13 cellular contexts compared by ENCODE assay signal in genomic region chr5:95759005-95759404, GRCh38. TPM values are rescaled to one million over a fixed set of nuclear protein-coding genes. Genes with fewer than 3 reads are reported as not detected.
DNase-seq lines count a peak whose midpoint lies in the region; ATAC-seq and TF ChIP-seq lines count a peak whose summit lies in the region.
"Had no signal": no experiment of that assay in that cellular context is flagged by ENCODE, and none has a peak within 500 bp of the region (broad histone marks: within the 10 kb centered on the region; RNA-seq: fewer than 3 reads in every experiment).

No MANE protein-coding gene starts in this region.

- POLR2A ChIA-PET in activated B cell treated with CpG ODN at 0.5 μM for 24 hours (lab: Charles Lee) = no interaction called here
- POLR2A ChIA-PET in WTC11 (lab: Charles Lee) = no interaction called here

- H3K27ac ChIP-seq in GM23338 (ENCODE audit: low read depth) (no peak overlapping the region), mesenchymal stem cell (ENCODE audit: low read length, poor library complexity, severe bottlenecking) (peak overlapping the region; percentile 83), spleen (peak overlapping the region in 5 of 8 donors; percentile 13 to 88 (median 84)), aorta (ENCODE audit: low read depth in 1 of 2, low read length in 2 of 2) (no peak overlapping the region), gastrocnemius medialis (no peak overlapping the region)

- H4K20me1 ChIP-seq in GM23338 (replicated peaks; ENCODE audit: insufficient read depth) = no peaks in the 10 kb centered on the region

- no peak overlapping the region for H3K4me3 ChIP-seq in GM23338
- H3K4me3 ChIP-seq in mesenchymal stem cell (ENCODE audit: insufficient read depth in 1 of 2, low read depth in 1 of 2, low read length in 2 of 2) = no peak overlapping the region
- no peak overlapping the region for H3K4me3 ChIP-seq in spleen
- no peak overlapping the region for H3K4me3 ChIP-seq in aorta (ENCODE audit: low read length in 2 of 2)
- no peak overlapping the region for H3K4me3 ChIP-seq in gastrocnemius medialis
- H3K4me3 ChIP-seq: MG63 had no signal

- H3K4me2 ChIP-seq in GM23338 (no peak overlapping the region), mesenchymal stem cell (ENCODE audit: low read length, poor library complexity, severe bottlenecking) (peak overlapping the region; percentile 2)

- H2AFZ ChIP-seq in GM23338 (no peak overlapping the region), mesenchymal stem cell (ENCODE audit: low read depth, low read length) (no peak overlapping the region)

- TF ChIP-seq POLR2A in spleen (IDR thresholded peaks at IDR 0.05) (no peak), gastrocnemius medialis (IDR thresholded peaks at IDR 0.05) (no peak)

- H3K23ac ChIP-seq in mesenchymal stem cell (ENCODE audit: low read length in 2 of 2) = peak overlapping the region in 1 of 2 experiments; percentile 80

- peak overlapping the region; percentile 35 for H4K8ac ChIP-seq in mesenchymal stem cell (ENCODE audit: low read length)

- H3K9me3 ChIP-seq in mesenchymal stem cell (ENCODE audit: control insufficient read depth, low read length) = no peaks in the 10 kb centered on the region
- H3K9me3 ChIP-seq in spleen = no peaks in the 10 kb centered on the region
- no peaks in the 10 kb centered on the region for H3K9me3 ChIP-seq in aorta (ENCODE audit: control insufficient read depth, low read length)
- H3K9me3 ChIP-seq in gastrocnemius medialis = no peaks in the 10 kb centered on the region
- H3K9me3 ChIP-seq: MG63 had no signal

- H3K4me1 Mint-ChIP-seq in GM23338 (no peaks in the 10 kb centered on the region), activated B cell treated with CpG ODN at 0.5 μM for 24 hours (peaks cover 42% of the 10 kb centered on the region), WTC11 (no peaks in the 10 kb centered on the region; the same call in 1 of the 2 replicates)

- peak overlapping the region; percentile 21 for H2BK5ac ChIP-seq in mesenchymal stem cell (ENCODE audit: low read depth, low read length, poor library complexity, severe bottlenecking)

- peak overlapping the region in 1 of 2 experiments; percentile 44 for H3K14ac ChIP-seq in mesenchymal stem cell (ENCODE audit: low read length in 2 of 2)

- 81% methylated on average over 8 of the region's 10 CpGs for WGBS in mesenchymal stem cell
- 91 to 96% (median 93%) methylated on average over 10 of the region's 10 CpGs for WGBS in spleen, 5 donors
- WGBS in aorta, 2 donors = 91 to 94% methylated on average over 10 of the region's 10 CpGs

- no peaks in the 10 kb centered on the region for H3K4me1 ChIP-seq in GM23338 (ENCODE audit: insufficient read depth)
- H3K4me1 ChIP-seq in mesenchymal stem cell (ENCODE audit: control insufficient read depth, insufficient read depth, low read depth, low read length) = peaks cover 19% of the 10 kb centered on the region
- H3K4me1 ChIP-seq in spleen = peaks cover 13 to 46% (median 44%) of the 10 kb centered on the region in 6 donors
- no peaks in the 10 kb centered on the region for H3K4me1 ChIP-seq in aorta (ENCODE audit: control insufficient read depth in 1 of 2, insufficient read depth in 2 of 2, low read length in 2 of 2)
- peaks cover 10% of the 10 kb centered on the region in 2 donors for H3K4me1 ChIP-seq in gastrocnemius medialis

- H3K79me1 ChIP-seq in mesenchymal stem cell (replicated peaks; ENCODE audit: low read length, poor library complexity, severe bottlenecking) = peaks cover 15% of the 10 kb centered on the region

- peak overlapping the region; percentile 14 to 61 for H2BK12ac ChIP-seq in mesenchymal stem cell (ENCODE audit: low read length in 2 of 2)

- H3K36me3 ChIP-seq in GM23338 (ENCODE audit: insufficient read depth) = no peaks in the 10 kb centered on the region
- H3K36me3 ChIP-seq in mesenchymal stem cell (ENCODE audit: control insufficient read depth in 1 of 2, insufficient read depth in 2 of 2, low read depth in 1 of 2, low read length in 2 of 2) = peaks cover 12 to 57% of the 10 kb centered on the region in 2 experiments
- peaks cover 0 to 36% (median 2%) of the 10 kb centered on the region in 6 donors for H3K36me3 ChIP-seq in spleen
- H3K36me3 ChIP-seq in aorta (ENCODE audit: control insufficient read depth in 1 of 2, insufficient read depth in 2 of 2, low read length in 1 of 2) = peaks cover 0 to 2% of the 10 kb centered on the region in 2 donors
- H3K36me3 ChIP-seq in gastrocnemius medialis = peaks cover 0 to 15% of the 10 kb centered on the region in 2 donors

- no peak for TF ChIP-seq CTCF in GM23338 (conservative IDR thresholded peaks at IDR 0.05; ENCODE audit: low read depth in 2 of 2)
- no peak for TF ChIP-seq CTCF in activated B cell treated with CpG ODN at 0.5 μM for 24 hours (IDR thresholded peaks at IDR 0.05)
- no peak for TF ChIP-seq CTCF in spleen (IDR thresholded peaks at IDR 0.05 in 8 of 11, conservative IDR thresholded peaks at IDR 0.05 in 3 of 11)
- no peak for TF ChIP-seq CTCF in gastrocnemius medialis (IDR thresholded peaks at IDR 0.05 in 4 of 5, conservative IDR thresholded peaks at IDR 0.05 in 1 of 5)
- no peak for TF ChIP-seq CTCF in WTC11 (IDR thresholded peaks at IDR 0.05)

- H3K27ac Mint-ChIP-seq in GM23338 (no peak overlapping the region), activated B cell treated with CpG ODN at 0.5 μM for 24 hours (peak overlapping the region; percentile 89), WTC11 (no peak overlapping the region)
- H3K27ac Mint-ChIP-seq: activated naive CD8-positive, alpha-beta T cell treated with anti-CD3 and anti-CD28 coated beads, Interleukin-2, amount 50 U/mL, for 24 hours; dendritic cell treated with granulocyte-macrophage colony-stimulating factor and Interleukin-4, amounts not matched to agents 40 ng/mL and 50 ng/mL, for 4 days had no signal

- H3K4me3 Mint-ChIP-seq in GM23338 = no peak overlapping the region
- no peak overlapping the region for H3K4me3 Mint-ChIP-seq in activated B cell treated with CpG ODN at 0.5 μM for 24 hours
- no peak overlapping the region for H3K4me3 Mint-ChIP-seq in WTC11
- H3K4me3 Mint-ChIP-seq: activated naive CD8-positive, alpha-beta T cell treated with anti-CD3 and anti-CD28 coated beads, Interleukin-2, amount 50 U/mL, for 24 hours; dendritic cell treated with granulocyte-macrophage colony-stimulating factor and Interleukin-4, amounts not matched to agents 40 ng/mL and 50 ng/mL, for 4 days had no signal

- no peaks in the 10 kb centered on the region for H3K9me3 Mint-ChIP-seq in GM23338
- H3K9me3 Mint-ChIP-seq in activated B cell treated with CpG ODN at 0.5 μM for 24 hours = no peaks in the 10 kb centered on the region
- H3K9me3 Mint-ChIP-seq in WTC11 = no peaks in the 10 kb centered on the region
- H3K9me3 Mint-ChIP-seq: activated naive CD8-positive, alpha-beta T cell treated with anti-CD3 and anti-CD28 coated beads, Interleukin-2, amount 50 U/mL, for 24 hours; CD8-positive, alpha-beta T cell; dendritic cell treated with granulocyte-macrophage colony-stimulating factor and Interleukin-4, amounts not matched to agents 40 ng/mL and 50 ng/mL, for 4 days had no signal

- H3K27me3 ChIP-seq in GM23338 (ENCODE audit: insufficient read depth) (no peaks in the 10 kb centered on the region), mesenchymal stem cell (ENCODE audit: control insufficient read depth in 1 of 2, insufficient read depth in 1 of 2, low read length in 2 of 2) (no peaks in the 10 kb centered on the region), spleen (replicated peaks in 1 of 7) (no peaks in the 10 kb centered on the region), aorta (ENCODE audit: control insufficient read depth in 1 of 2, insufficient read depth in 2 of 2, low read length in 1 of 2) (no peaks in the 10 kb centered on the region), gastrocnemius medialis (no peaks in the 10 kb centered on the region)
- H3K27me3 ChIP-seq: MG63 had no signal

- H3K36me3 Mint-ChIP-seq in GM23338 (ENCODE audit: low read depth) (no peaks in the 10 kb centered on the region), activated B cell treated with CpG ODN at 0.5 μM for 24 hours (ENCODE audit: low read depth) (no peaks in the 10 kb centered on the region), WTC11 (no peaks in the 10 kb centered on the region)
- H3K36me3 Mint-ChIP-seq: CD8-positive, alpha-beta T cell had no signal

- intact Hi-C loops in activated B cell treated with CpG ODN at 0.5 μM for 24 hours (cut with micrococcal nuclease) = no loop called here
- intact Hi-C loops in spleen (cut with DNase I; ENCODE audit: low total_unique reads) = no loop called here
- intact Hi-C loops in aorta (cut with DNase I) = no loop called here
- intact Hi-C loops in gastrocnemius medialis (cut with DNase I; ENCODE audit: low total_unique reads) = no loop called here

- H3K18ac ChIP-seq in mesenchymal stem cell (ENCODE audit: low read depth in 1 of 2, low read length in 2 of 2) = peak overlapping the region in 1 of 2 experiments; percentile 80

- DNase-seq in GM23338 (ENCODE audit: low spot score) (no peak), activated B cell treated with CpG ODN at 0.5 μM for 24 hours (no peak), mesenchymal stem cell (peak; percentile 15), spleen (no peak), aorta (no peak), NCI-H1930 (lab: John Stamatoyannopoulos, UW) (no peak), gastrocnemius medialis (no peak), WTC11 (ENCODE audit: low spot score) (no peak)
- DNase-seq: activated naive CD8-positive, alpha-beta T cell treated with anti-CD3 and anti-CD28 coated beads, Interleukin-2, amount 50 U/mL, for 24 hours; CD8-positive, alpha-beta T cell; MG63; stimulated activated naive CD8-positive, alpha-beta T cell treated with anti-CD3 and anti-CD28 coated beads, Interleukin-15, Interleukin-2, amounts not matched to agents 100 U/mL and 50 U/mL, for 24 hours had no signal

- H3K4ac ChIP-seq in mesenchymal stem cell (ENCODE audit: low read depth in 1 of 2, low read length in 2 of 2) = peak overlapping the region; percentile 9 to 22

- H3F3A ChIP-seq in GM23338 (replicated peaks; ENCODE audit: low read depth) = no peaks in the 10 kb centered on the region

- CTCF ChIA-PET in activated B cell treated with CpG ODN at 0.5 μM for 24 hours (lab: Charles Lee) (interaction anchor here (1.1 to 1.7 kb wide), 3 partner anchors 22 to 113 kb away, joined by 3 to 6 read pairs (median 6); partner anchors contain the start of genes RFESD and RHOBTB3), WTC11 (lab: Charles Lee) (no interaction called here)

- in situ Hi-C loops in gastrocnemius medialis (cut with MboI; ENCODE audit: low sequenced_read_pairs in 4 of 4) = no loop called here

- no peak overlapping the region for H3K9ac ChIP-seq in mesenchymal stem cell (ENCODE audit: low read length)

- H3K27me3 Mint-ChIP-seq in GM23338 (ENCODE audit: insufficient read depth, low read depth, poor library complexity) (no peaks in the 10 kb centered on the region), activated B cell treated with CpG ODN at 0.5 μM for 24 hours (no peaks in the 10 kb centered on the region), WTC11 (ENCODE audit: low read depth) (no peaks in the 10 kb centered on the region)
- H3K27me3 Mint-ChIP-seq: activated naive CD8-positive, alpha-beta T cell treated with anti-CD3 and anti-CD28 coated beads, Interleukin-2, amount 50 U/mL, for 24 hours; dendritic cell treated with granulocyte-macrophage colony-stimulating factor and Interleukin-4, amounts not matched to agents 40 ng/mL and 50 ng/mL, for 4 days had no signal

- ATAC-seq in GM23338 (0 out of 3 replicates have a peak, but pooled peaks have one; percentile 28), activated B cell treated with CpG ODN at 0.5 μM for 24 hours (ENCODE audit: low read depth) (no peak), aorta (ENCODE audit: low FRiP score) (no peak), gastrocnemius medialis (no peak), WTC11 (no peak)
- ATAC-seq: activated naive CD8-positive, alpha-beta T cell treated with anti-CD3 and anti-CD28 coated beads, Interleukin-2, amount 50 U/mL, for 24 hours; CD8-positive, alpha-beta T cell; stimulated activated naive CD8-positive, alpha-beta T cell treated with anti-CD3 and anti-CD28 coated beads, Interleukin-15, Interleukin-2, amounts not matched to agents 100 U/mL and 50 U/mL, for 24 hours had no signal

- no peak overlapping the region for H2BK15ac ChIP-seq in mesenchymal stem cell (ENCODE audit: low read depth, poor library complexity, severe bottlenecking)

- peak overlapping the region; percentile 96 for H2BK120ac ChIP-seq in mesenchymal stem cell (ENCODE audit: low read depth, low read length)

- peak overlapping the region; percentile 100 for H2AK5ac ChIP-seq in mesenchymal stem cell (ENCODE audit: low read length, severe bottlenecking)

- H4K91ac ChIP-seq in mesenchymal stem cell (ENCODE audit: low read length) = peak overlapping the region; percentile 82

- H3K79me2 ChIP-seq in GM23338 (replicated peaks; ENCODE audit: insufficient read depth) = no peaks in the 10 kb centered on the region

- no peaks in the 10 kb centered on the region for H3K9me2 ChIP-seq in GM23338 (ENCODE audit: insufficient read depth)

RNA-seq across cellular contexts. Expression of gene RHOBTB3, which starts 27.9 kb away (rescaled TPM):
- total RNA-seq in GM23338 (2014; rRNA removed; shearing (Covaris generic)) = 8.8 and 10.0 TPM in 2 replicates
- 13.4 and 15.7 TPM in 2 replicates for polyA plus RNA-seq in GM23338 (2016; fragmentation: Nextera tagmentation; extraction: Ambion mirVana)
- 3.3 and 5.0 TPM in 2 replicates for total RNA-seq in activated B cell treated with CpG ODN at 0.5 μM for 24 hours
- 279 TPM for polyA plus RNA-seq in mesenchymal stem cell (2013, experiment 1 of 2)
- 271 TPM for polyA plus RNA-seq in mesenchymal stem cell (2013, experiment 2 of 2)
- total RNA-seq in spleen = 10 to 100 TPM; 33.2 to 71.1 (median 43.5) TPM
- 1 to 10 TPM; 4.5 to 9.0 (median 5.2) TPM for polyA plus RNA-seq in spleen
- 10 to 100 TPM; 36.8 to 53.2 TPM for total RNA-seq in aorta
- polyA plus RNA-seq in aorta = 10 to 100 TPM; 11.8 to 13.4 TPM
- total RNA-seq in gastrocnemius medialis = 100 to 1,000 TPM in 1 of 4 donors, 10 to 100 TPM in 3; 40.1 to 134 (median 86.9) TPM
- 9.9 to 13.8 TPM (median 11.2 TPM) in 3 replicates for total RNA-seq in WTC11 (2021)

Comparison
In these comparisons a context has a peak if more than half of its experiments do, and no peak if none do; other contexts are left out.
1. H3K27ac ChIP-seq: peak in mesenchymal stem cell (single experiment) and spleen (5 of 8); none in GM23338 (single experiment), aorta (0 of 2) and gastrocnemius medialis (0 of 4).